In the genomic region with DNA sequence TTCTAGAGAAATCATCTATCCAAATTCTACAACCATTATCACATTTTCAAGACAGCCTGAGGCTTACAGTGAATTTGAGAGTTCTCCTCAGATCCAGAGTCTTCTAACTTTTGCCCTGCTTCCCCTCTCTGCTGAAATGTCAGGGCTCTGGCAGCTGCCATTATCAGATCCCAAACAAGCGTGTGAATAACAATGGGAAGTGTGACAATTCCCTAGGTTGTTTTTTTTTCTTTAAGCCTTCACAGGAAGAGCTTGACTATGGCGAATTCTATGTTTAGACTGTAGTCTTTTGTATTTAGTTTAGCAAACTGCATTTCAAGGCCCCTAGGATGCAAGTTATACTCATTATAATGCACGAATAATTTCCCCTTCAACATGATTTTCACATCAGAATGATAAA, we compare ENCODE assay signal across 18 cellular contexts.
DNase-seq lines count a peak whose midpoint lies in the region; ATAC-seq and TF ChIP-seq lines count a peak whose summit lies in the region.
"Had no signal": no experiment of that assay in that cellular context is flagged by ENCODE, and none has a peak within 500 bp of the region (broad histone marks: within the 10 kb centered on the region; RNA-seq: fewer than 3 reads in every experiment).

No MANE protein-coding gene starts in this region.

- H3K36me3 ChIP-seq in left ventricle myocardium inferior (no peaks in the 10 kb centered on the region), mesodermal cell (ENCODE audit: control insufficient read depth, insufficient read depth, low read length) (no peaks in the 10 kb centered on the region), smooth muscle cell (ENCODE audit: low read depth) (no peaks in the 10 kb centered on the region), colonic mucosa (no peaks in the 10 kb centered on the region)
- H3K36me3 ChIP-seq: Peyer's patch had no signal

- H3F3A ChIP-seq in smooth muscle cell (ENCODE audit: low read depth) = peaks cover 18% of the 10 kb centered on the region

- H3K4me1 Mint-ChIP-seq in endothelial cell (ENCODE audit: unreplicated experiment) = peaks cover 71% of the 10 kb centered on the region

- H3K4me3 ChIP-seq in left ventricle myocardium inferior = no peak overlapping the region
- H3K4me3 ChIP-seq in mesodermal cell (ENCODE audit: extremely low read depth, insufficient read depth, low read length, poor library complexity, severe bottlenecking) = no peak overlapping the region
- no peak overlapping the region for H3K4me3 ChIP-seq in smooth muscle cell
- no peak overlapping the region for H3K4me3 ChIP-seq in colonic mucosa
- H3K4me3 ChIP-seq: A549, Peyer's patch had no signal

- intact Hi-C loops in left ventricle myocardium inferior (cut with micrococcal nuclease) = no loop called here
- intact Hi-C loops in cardiac septum (cut with DNase I) = no loop called here
- intact Hi-C loops in colonic mucosa (cut with DNase I) = loop anchor here (5.0 kb wide), 1 partner anchor 136 kb away; no protein-coding TSS in a partner anchor

- H4K20me1 ChIP-seq in smooth muscle cell (ENCODE audit: low read depth) = no peaks in the 10 kb centered on the region

- H3K9me3 ChIP-seq in left ventricle myocardium inferior (replicated peaks) = peaks cover 11% of the 10 kb centered on the region
- H3K9me3 ChIP-seq in mesodermal cell (ENCODE audit: control insufficient read depth, low read length) = peaks cover 10% of the 10 kb centered on the region
- H3K9me3 ChIP-seq in smooth muscle cell (replicated peaks; ENCODE audit: low read depth) = no peaks in the 10 kb centered on the region
- no peaks in the 10 kb centered on the region for H3K9me3 ChIP-seq in colonic mucosa
- H3K9me3 ChIP-seq: A549, Peyer's patch had no signal

- TF ChIP-seq CTCF in left ventricle myocardium inferior (IDR thresholded peaks at IDR 0.05; ENCODE audit: borderline replicate concordance) (no peak), endothelial cell (IDR thresholded peaks at IDR 0.05; ENCODE audit: unreplicated experiment) (no peak), smooth muscle cell (IDR thresholded peaks at IDR 0.05; ENCODE audit: borderline replicate concordance, insufficient read depth, poor library complexity, severe bottlenecking) (no peak), colonic mucosa (IDR thresholded peaks at IDR 0.05) (no peak)

- peak overlapping the region; percentile 97 for H3K27ac Mint-ChIP-seq in endothelial cell (ENCODE audit: unreplicated experiment)

- ATAC-seq in HG03565 (IDR thresholded peaks at IDR 0.05; ENCODE audit: unreplicated experiment) = no peak
- ATAC-seq: A549, HCT116 had no signal

- peaks cover 40% of the 10 kb centered on the region for H3K4me1 ChIP-seq in left ventricle myocardium inferior
- peaks cover 51% of the 10 kb centered on the region for H3K4me1 ChIP-seq in mesodermal cell (ENCODE audit: control insufficient read depth, insufficient read depth, low read length, poor library complexity, severe bottlenecking)
- peaks cover 23% of the 10 kb centered on the region for H3K4me1 ChIP-seq in smooth muscle cell (ENCODE audit: low read depth)
- no peaks in the 10 kb centered on the region for H3K4me1 ChIP-seq in colonic mucosa
- H3K4me1 ChIP-seq: Peyer's patch had no signal

- H3K27me3 ChIP-seq in left ventricle myocardium inferior (ENCODE audit: low read depth) = no peaks in the 10 kb centered on the region
- no peaks in the 10 kb centered on the region for H3K27me3 ChIP-seq in smooth muscle cell (ENCODE audit: low read depth)
- H3K27me3 ChIP-seq in colonic mucosa = no peaks in the 10 kb centered on the region
- H3K27me3 ChIP-seq: Peyer's patch had no signal

- H3K9ac ChIP-seq in smooth muscle cell (ENCODE audit: low read depth) = no peak overlapping the region
- H3K9ac ChIP-seq in colonic mucosa (ENCODE audit: low read depth in 2 of 2, low read length in 2 of 2) = no peak overlapping the region

- peaks cover 6% of the 10 kb centered on the region for H3K27me3 Mint-ChIP-seq in endothelial cell (ENCODE audit: unreplicated experiment)

- DNase-seq in left ventricle myocardium inferior (no peak), cardiac septum (ENCODE audit: low spot score) (no peak), endothelial cell (ENCODE audit: low spot score) (no peak), smooth muscle cell (lab: John Stamatoyannopoulos, UW; ENCODE audit: unreplicated experiment) (no peak), NCI-H1092 (lab: John Stamatoyannopoulos, UW) (no peak), colonic mucosa (no peak)
- DNase-seq: EL, Karpas-422, NCI-H187 treated with DMSO at 0.1 percent for 48 hours, NCI-H446 treated with DMSO at 0.1 percent for 48 hours, NCI-H82, Peyer's patch, Right ventricle myocardium superior had no signal

- H3K36me3 Mint-ChIP-seq in endothelial cell (ENCODE audit: low read depth, unreplicated experiment) = peaks cover 15% of the 10 kb centered on the region

- WGBS in mesodermal cell (ENCODE audit: insufficient coverage in 2 of 2), 2 experiments = 29% methylated on average over 1 of the region's 3 CpGs; no CpG with 5 or more reads in 1 of the 2 experiments
- WGBS in smooth muscle cell (ENCODE audit: low lambda C conversion rate) = 28% methylated on average over 3 of the region's 3 CpGs

- H3K9me3 Mint-ChIP-seq in endothelial cell (ENCODE audit: unreplicated experiment) = no peaks in the 10 kb centered on the region

- H3K27ac ChIP-seq in left ventricle myocardium inferior (replicated peaks) = peak overlapping the region; percentile 47
- H3K27ac ChIP-seq in mesodermal cell (ENCODE audit: low read depth, low read length, severe bottlenecking) = peak overlapping the region; percentile 67
- H3K27ac ChIP-seq in smooth muscle cell (ENCODE audit: low read depth) = no peak overlapping the region
- H3K27ac ChIP-seq in colonic mucosa = no peak overlapping the region
- H3K27ac ChIP-seq: A549, C4-2B, Peyer's patch had no signal

- H3K4me2 ChIP-seq in smooth muscle cell = no peak overlapping the region
- H3K4me2 ChIP-seq: A549 had no signal

- peak overlapping the region; percentile 19 for H3K4me3 Mint-ChIP-seq in endothelial cell (ENCODE audit: unreplicated experiment)

- H2AFZ ChIP-seq in smooth muscle cell (ENCODE audit: low read depth) = peak overlapping the region; percentile 28

- no peaks in the 10 kb centered on the region for H3K79me2 ChIP-seq in smooth muscle cell (ENCODE audit: low read depth)

Comparison
In these comparisons a context has a peak if more than half of its experiments do, and no peak if none do; other contexts are left out.
1. H3K27ac ChIP-seq: peak in left ventricle myocardium inferior (single experiment) and mesodermal cell (single experiment); none in smooth muscle cell (single experiment) and colonic mucosa (single experiment).